Comparison of ENCODE assay signal across 9 cellular contexts in the genomic region with DNA sequence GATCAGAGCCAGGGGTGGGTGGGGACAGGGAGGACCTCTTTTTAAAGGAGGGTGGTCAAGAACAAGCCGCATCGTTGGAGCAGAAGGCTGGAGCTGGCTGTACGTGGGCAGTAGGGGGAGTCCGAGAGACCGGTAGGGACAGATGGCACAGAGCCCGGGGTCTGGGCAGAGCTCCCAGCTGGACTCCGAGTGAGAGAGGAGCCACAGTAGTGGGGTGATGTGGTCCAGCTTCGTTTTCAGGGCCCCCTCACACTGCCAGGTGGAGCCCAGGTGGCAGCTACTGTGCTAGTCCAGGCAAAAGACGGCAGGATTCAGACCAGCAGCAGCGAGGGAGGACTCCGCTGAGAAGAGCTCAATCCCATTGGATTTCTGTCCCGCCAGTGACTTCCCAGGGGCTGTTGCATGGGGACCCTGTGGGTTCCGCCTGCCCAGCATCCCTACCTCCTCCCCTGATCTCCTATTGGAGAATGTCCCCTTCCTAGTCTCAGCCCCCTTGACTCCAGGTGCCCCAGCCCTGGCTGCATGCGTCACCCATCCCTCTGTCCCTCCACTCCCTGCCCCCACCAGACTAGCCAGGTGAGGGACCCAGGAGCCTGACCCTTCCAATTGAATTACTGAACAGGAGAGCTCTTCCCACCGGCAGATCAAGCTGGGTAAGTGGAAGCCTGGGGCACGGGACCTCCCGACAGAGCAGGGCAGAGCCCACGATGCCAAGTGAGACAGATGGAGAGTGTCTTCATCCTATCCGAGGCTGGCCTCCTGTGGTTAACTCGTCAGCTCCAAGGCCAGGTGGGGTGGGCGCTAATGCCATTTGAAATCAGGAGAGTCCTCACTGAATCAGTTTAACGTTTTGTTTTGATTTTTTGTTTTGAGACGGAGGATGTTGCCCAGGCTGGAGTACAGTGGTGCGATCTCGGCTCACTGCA. TPM values are rescaled to one million over a fixed set of nuclear protein-coding genes. Genes with fewer than 3 reads are reported as not detected.
DNase-seq lines count a peak whose midpoint lies in the region; ATAC-seq and TF ChIP-seq lines count a peak whose summit lies in the region.
"Had no signal": no experiment of that assay in that cellular context is flagged by ENCODE, and none has a peak within 500 bp of the region (broad histone marks: within the 10 kb centered on the region; RNA-seq: fewer than 3 reads in every experiment).

No MANE protein-coding gene starts in this region.

- peak overlapping the region in 1 of 12 donors; percentile 70 for H3K4me3 ChIP-seq in heart left ventricle

- H3K4me3 Mint-ChIP-seq in activated T-helper 2 cell treated with anti-CD3 and anti-CD28 coated beads, Interferon-gamma antibody, Interleukin-2, Interleukin-4, amounts not matched to agents 10 μg/mL and 5 μg/mL and 100 μg/mL, durations not matched to agents 14 hours and 24 hours and 36 hours (ENCODE audit: low read depth): peak overlapping the region; percentile 97
- peak overlapping the region; percentile 97 for H3K4me3 Mint-ChIP-seq in stimulated activated memory B cell treated with anti-CD40 and anti-IgM and Interleukin-4, amounts not matched to agents 10 μg/mL and 1 μg/mL and 100 μg/mL, for 72 hours

- H3K27ac ChIP-seq in KOPT-K1 (ENCODE audit: low read depth, low read length, poor library complexity, severe bottlenecking) (peak overlapping the region; percentile 100), heart left ventricle (peak overlapping the region in 9 of 12 donors; percentile 37 to 100 (median 96))

- ATAC-seq in heart left ventricle (peak; percentile 53 to 69 (median 58)), HG03571 (IDR thresholded peaks at IDR 0.05; ENCODE audit: unreplicated experiment) (no peak)
- no peak for ATAC-seq in stimulated activated memory B cell treated with anti-CD40 and anti-IgM and Interleukin-4, amounts not matched to agents 10 μg/mL and 1 μg/mL and 100 μg/mL, for 72 hours

- H3K27me3 Mint-ChIP-seq in activated T-helper 2 cell treated with anti-CD3 and anti-CD28 coated beads, Interferon-gamma antibody, Interleukin-2, Interleukin-4, amounts not matched to agents 10 μg/mL and 5 μg/mL and 100 μg/mL, durations not matched to agents 14 hours and 24 hours and 36 hours (ENCODE audit: low read depth): no peaks in the 10 kb centered on the region
- H3K27me3 Mint-ChIP-seq in stimulated activated memory B cell treated with anti-CD40 and anti-IgM and Interleukin-4, amounts not matched to agents 10 μg/mL and 1 μg/mL and 100 μg/mL, for 72 hours: no peaks in the 10 kb centered on the region

- peak; percentile 36 to 64 (median 47) for TF ChIP-seq CTCF in heart left ventricle (IDR thresholded peaks at IDR 0.05)

- H3K36me3 ChIP-seq in KOPT-K1 (ENCODE audit: insufficient read depth, low read length) (peaks cover 35% of the 10 kb centered on the region), heart left ventricle (peaks cover 0 to 27% (median 0%) of the 10 kb centered on the region in 9 donors)

- peaks cover 15% of the 10 kb centered on the region for H3K4me1 Mint-ChIP-seq in activated T-helper 2 cell treated with anti-CD3 and anti-CD28 coated beads, Interferon-gamma antibody, Interleukin-2, Interleukin-4, amounts not matched to agents 10 μg/mL and 5 μg/mL and 100 μg/mL, durations not matched to agents 14 hours and 24 hours and 36 hours (ENCODE audit: low read depth)
- peaks cover 38% of the 10 kb centered on the region for H3K4me1 Mint-ChIP-seq in stimulated activated memory B cell treated with anti-CD40 and anti-IgM and Interleukin-4, amounts not matched to agents 10 μg/mL and 1 μg/mL and 100 μg/mL, for 72 hours

- peaks cover 0 to 52% (median 0%) of the 10 kb centered on the region in 9 donors for H3K27me3 ChIP-seq in heart left ventricle

- H3K4me1 ChIP-seq in heart left ventricle: peaks cover 0 to 62% (median 23%) of the 10 kb centered on the region in 12 donors

- H3K9me3 ChIP-seq in KOPT-K1 (ENCODE audit: insufficient read depth, low read length, poor library complexity, severe bottlenecking) (no peaks in the 10 kb centered on the region), heart left ventricle (no peaks in the 10 kb centered on the region)

- intact Hi-C loops in activated T-helper 2 cell treated with anti-CD3 and anti-CD28 coated beads, Interferon-gamma antibody, Interleukin-2, Interleukin-4, amounts not matched to agents 10 μg/mL and 5 μg/mL and 100 μg/mL, durations not matched to agents 14 hours and 24 hours and 36 hours (cut with micrococcal nuclease): loop anchor here (10.0 kb wide), 2 partner anchors 158 to 452 kb away; a partner anchor contains a TSS
- intact Hi-C loops in heart left ventricle (cut with DNase I): loop anchor here in 3 of 10 donors (10.0 kb wide), 2 partner anchors 128 to 198 kb away; a partner anchor contains a TSS

- WGBS in heart left ventricle, 4 donors: 47 to 62% (median 51%) methylated on average over 22 to 25 of the region's 25 CpGs

- peaks cover 42% of the 10 kb centered on the region for H3K36me3 Mint-ChIP-seq in activated T-helper 2 cell treated with anti-CD3 and anti-CD28 coated beads, Interferon-gamma antibody, Interleukin-2, Interleukin-4, amounts not matched to agents 10 μg/mL and 5 μg/mL and 100 μg/mL, durations not matched to agents 14 hours and 24 hours and 36 hours (ENCODE audit: low read depth)
- H3K36me3 Mint-ChIP-seq in stimulated activated memory B cell treated with anti-CD40 and anti-IgM and Interleukin-4, amounts not matched to agents 10 μg/mL and 1 μg/mL and 100 μg/mL, for 72 hours: peaks cover 6% of the 10 kb centered on the region

- no peaks in the 10 kb centered on the region for H3K9me3 Mint-ChIP-seq in activated T-helper 2 cell treated with anti-CD3 and anti-CD28 coated beads, Interferon-gamma antibody, Interleukin-2, Interleukin-4, amounts not matched to agents 10 μg/mL and 5 μg/mL and 100 μg/mL, durations not matched to agents 14 hours and 24 hours and 36 hours
- no peaks in the 10 kb centered on the region for H3K9me3 Mint-ChIP-seq in stimulated activated memory B cell treated with anti-CD40 and anti-IgM and Interleukin-4, amounts not matched to agents 10 μg/mL and 1 μg/mL and 100 μg/mL, for 72 hours

- peak overlapping the region; percentile 77 for H3K27ac Mint-ChIP-seq in activated T-helper 2 cell treated with anti-CD3 and anti-CD28 coated beads, Interferon-gamma antibody, Interleukin-2, Interleukin-4, amounts not matched to agents 10 μg/mL and 5 μg/mL and 100 μg/mL, durations not matched to agents 14 hours and 24 hours and 36 hours
- H3K27ac Mint-ChIP-seq in stimulated activated memory B cell treated with anti-CD40 and anti-IgM and Interleukin-4, amounts not matched to agents 10 μg/mL and 1 μg/mL and 100 μg/mL, for 72 hours: peak overlapping the region; percentile 99

- DNase-seq in DMS79 treated with DMSO at 0.1 percent for 48 hours (lab: John Stamatoyannopoulos, UW) (peak; percentile 8), heart left ventricle (peak; percentile 78 to 87 (median 84))
- no peak for DNase-seq in activated T-helper 2 cell treated with anti-CD3 and anti-CD28 coated beads, Interferon-gamma antibody, Interleukin-2, Interleukin-4, amounts not matched to agents 10 μg/mL and 5 μg/mL and 100 μg/mL, durations not matched to agents 14 hours and 24 hours and 36 hours (ENCODE audit: low spot score)
- DNase-seq in effector CD4-positive, alpha-beta T cell: no peak
- DNase-seq in NK-92 treated with Interleukin-12 subunit alpha and Interleukin-12 subunit beta, amount 100 ng/mL, for 24 hours (lab: John Stamatoyannopoulos, UW): no peak

- TF ChIP-seq POLR2A in heart left ventricle (IDR thresholded peaks at IDR 0.05): no peak

RNA-seq across cellular contexts. Expression of a gene that starts 2.9 kb away (rescaled TPM):
- total RNA-seq in activated T-helper 2 cell treated with anti-CD3 and anti-CD28 coated beads, Interferon-gamma antibody, Interleukin-2, Interleukin-4, amounts not matched to agents 10 μg/mL and 5 μg/mL and 100 μg/mL, durations not matched to agents 14 hours and 24 hours and 36 hours: 128 and 135 TPM in 2 replicates
- total RNA-seq in heart left ventricle: 10 to 100 TPM in 4 of 9 donors, 1 to 10 TPM in 5; 6.8 to 55.8 (median 9.5) TPM
- 10 to 100 TPM; 15.9 to 25.1 TPM for polyA plus RNA-seq in heart left ventricle

RNA-seq across cellular contexts. Expression of a gene that starts 11.6 kb away (rescaled TPM):
- total RNA-seq in activated T-helper 2 cell treated with anti-CD3 and anti-CD28 coated beads, Interferon-gamma antibody, Interleukin-2, Interleukin-4, amounts not matched to agents 10 μg/mL and 5 μg/mL and 100 μg/mL, durations not matched to agents 14 hours and 24 hours and 36 hours: 127 and 128 TPM in 2 replicates
- 100 to 1,000 TPM in 2 of 9 donors, 10 to 100 TPM in 7; 52.5 to 112 (median 72.1) TPM for total RNA-seq in heart left ventricle
- 100 to 1,000 TPM; 120 to 221 TPM for polyA plus RNA-seq in heart left ventricle

RNA-seq across cellular contexts. Expression of a gene that starts 18.7 kb away (rescaled TPM):
- total RNA-seq in activated T-helper 2 cell treated with anti-CD3 and anti-CD28 coated beads, Interferon-gamma antibody, Interleukin-2, Interleukin-4, amounts not matched to agents 10 μg/mL and 5 μg/mL and 100 μg/mL, durations not matched to agents 14 hours and 24 hours and 36 hours: not detected in 2 replicates
- total RNA-seq in heart left ventricle: 10 to 100 TPM in 1 of 9 donors, 1 to 10 TPM in 8; 2.2 to 10.5 (median 3.0) TPM
- 1 to 10 TPM; 4.0 to 7.5 TPM for polyA plus RNA-seq in heart left ventricle
- total RNA-seq: T-helper 1 cell treated with Interleukin-12 subunit alpha and Interleukin-12 subunit beta and Interleukin-4 antibody, amounts not matched to agents 30 ng/mL and 1 ng/mL, for 36 hours had no signal

RNA-seq across cellular contexts. Expression of a gene that starts 21.2 kb away (rescaled TPM):
- total RNA-seq in activated T-helper 2 cell treated with anti-CD3 and anti-CD28 coated beads, Interferon-gamma antibody, Interleukin-2, Interleukin-4, amounts not matched to agents 10 μg/mL and 5 μg/mL and 100 μg/mL, durations not matched to agents 14 hours and 24 hours and 36 hours: 11.4 and 12.4 TPM in 2 replicates
- total RNA-seq in heart left ventricle: 10 to 100 TPM in 5 of 9 donors, 1 to 10 TPM in 4; 5.1 to 35.5 (median 10.2) TPM
- polyA plus RNA-seq in heart left ventricle: 1 to 10 TPM; 6.4 to 9.8 TPM

RNA-seq across cellular contexts. Expression of a gene that starts 37.2 kb away (rescaled TPM):
- 0.83 and 0.98 TPM in 2 replicates for total RNA-seq in activated T-helper 2 cell treated with anti-CD3 and anti-CD28 coated beads, Interferon-gamma antibody, Interleukin-2, Interleukin-4, amounts not matched to agents 10 μg/mL and 5 μg/mL and 100 μg/mL, durations not matched to agents 14 hours and 24 hours and 36 hours
- total RNA-seq in heart left ventricle: 10 to 100 TPM in 1 of 9 donors, 1 to 10 TPM in 7, under 1 TPM in 1; 0.99 to 11.0 (median 3.1) TPM
- 1 to 10 TPM; 1.3 to 1.8 TPM for polyA plus RNA-seq in heart left ventricle

Comparison
In these comparisons a context has a peak if more than half of its experiments do, and no peak if none do; other contexts are left out.
1. DNase-seq: peak in DMS79 treated with DMSO at 0.1 percent for 48 hours (single experiment) and heart left ventricle (5 of 5); none in activated T-helper 2 cell treated with anti-CD3 and anti-CD28 coated beads, Interferon-gamma antibody, Interleukin-2, Interleukin-4, amounts not matched to agents 10 μg/mL and 5 μg/mL and 100 μg/mL, durations not matched to agents 14 hours and 24 hours and 36 hours (single experiment), effector CD4-positive, alpha-beta T cell (single experiment) and NK-92 treated with Interleukin-12 subunit alpha and Interleukin-12 subunit beta, amount 100 ng/mL, for 24 hours (single experiment).
2. ATAC-seq: peak in heart left ventricle (4 of 4); none in stimulated activated memory B cell treated with anti-CD40 and anti-IgM and Interleukin-4, amounts not matched to agents 10 μg/mL and 1 μg/mL and 100 μg/mL, for 72 hours (single experiment) and HG03571 (single experiment).